Comparison of ENCODE assay signal across 19 cellular contexts in genomic region chr2:102158336-102158735, GRCh38. TPM values are rescaled to one million over a fixed set of nuclear protein-coding genes. Genes with fewer than 3 reads are reported as not detected.
"Had no signal": no experiment of that assay in that cellular context is flagged by ENCODE, and none has a peak within 500 bp of the region (broad histone marks: within the 10 kb centered on the region; RNA-seq: fewer than 3 reads in every experiment).

No MANE protein-coding gene starts in this region.

- H3K27me3 ChIP-seq: heart right ventricle, left lung, neural progenitor cell, stomach, transverse colon had no signal

- H2AFZ ChIP-seq: neural progenitor cell had no signal

- H3K4me1 Mint-ChIP-seq: neural progenitor cell had no signal

- ATAC-seq: heart right ventricle; left lung; lower lobe of right lung; natural killer cell treated with Interleukin-12 subunit alpha and Interleukin-12 subunit beta and Interleukin-15 and Interleukin-18, amount 100 ng/mL, for 72 hours; sciatic nerve had no signal

- H3K27ac ChIP-seq: neural progenitor cell, thoracic aorta had no signal

- H3K4me3 Mint-ChIP-seq: natural killer cell treated with Interleukin-12 subunit alpha and Interleukin-12 subunit beta and Interleukin-15 and Interleukin-18, amount 100 ng/mL, for 72 hours; neural progenitor cell had no signal

- H3K4me3 ChIP-seq: heart right ventricle, left lung, lower lobe of right lung, neural progenitor cell, stomach, thoracic aorta, transverse colon had no signal

- H3K4me1 ChIP-seq: neural progenitor cell had no signal

- DNase-seq: cerebellar nuclear complex; dermis blood vessel endothelial cell; foreskin melanocyte; heart right ventricle; islet precursor cell; left lung; lower lobe of right lung; mesenchymal stem cell; midbrain; occipital lobe; stimulated activated naive CD4-positive, alpha-beta T cell; stomach; substantia nigra; transverse colon had no signal

- H3K9ac ChIP-seq: neural progenitor cell had no signal

- H3K9me3 ChIP-seq: left lung, lower lobe of right lung, stomach, thoracic aorta, transverse colon had no signal

- H3K36me3 Mint-ChIP-seq: natural killer cell treated with Interleukin-12 subunit alpha and Interleukin-12 subunit beta and Interleukin-15 and Interleukin-18, amount 100 ng/mL, for 72 hours; neural progenitor cell had no signal

- H3K27ac Mint-ChIP-seq: natural killer cell treated with Interleukin-12 subunit alpha and Interleukin-12 subunit beta and Interleukin-15 and Interleukin-18, amount 100 ng/mL, for 72 hours; neural progenitor cell had no signal

- H3K4me2 ChIP-seq: neural progenitor cell had no signal

- H3K36me3 ChIP-seq: neural progenitor cell had no signal

- H3K9me3 Mint-ChIP-seq: natural killer cell treated with Interleukin-12 subunit alpha and Interleukin-12 subunit beta and Interleukin-15 and Interleukin-18, amount 100 ng/mL, for 72 hours; neural progenitor cell had no signal

RNA-seq across cellular contexts. Expression of gene IL1RL2, which starts 28.5 kb away (rescaled TPM):
- total RNA-seq: lower lobe of right lung, sciatic nerve, skeletal muscle tissue had no signal
